ENCODE assay signal across 22 cellular contexts in genomic region chr2:223908304-223909047, GRCh38. TPM values are rescaled to one million over a fixed set of nuclear protein-coding genes. Genes with fewer than 3 reads are reported as not detected.
A peak's percentile ranks its signal among the peaks of the same experiment; 100 is the strongest.
DNase-seq lines count a peak whose midpoint lies in the region; ATAC-seq and TF ChIP-seq lines count a peak whose summit lies in the region.
"Had no signal": no experiment of that assay in that cellular context is flagged by ENCODE, and none has a peak within 500 bp of the region (broad histone marks: within the 10 kb centered on the region; RNA-seq: fewer than 3 reads in every experiment).

No MANE protein-coding gene starts in this region.

- H3K4me1 Mint-ChIP-seq in activated CD4-positive, alpha-beta T cell treated with anti-CD3 and anti-CD28 coated beads, Interleukin-2, amount 10 ng/mL, durations not matched to agents 7 days and 5 days = peaks cover 12% of the 10 kb centered on the region
- peaks cover 24% of the 10 kb centered on the region for H3K4me1 Mint-ChIP-seq in progenitor cell of endocrine pancreas (ENCODE audit: low read depth)
- peaks cover 0 to 15% (median 12%) of the 10 kb centered on the region in 4 donors for H3K4me1 Mint-ChIP-seq in CD4-positive, alpha-beta memory T cell

- intact Hi-C loops in CD4-positive, alpha-beta memory T cell (cut with micrococcal nuclease) = no loop called here

- H3K27me3 Mint-ChIP-seq in activated CD4-positive, alpha-beta T cell treated with anti-CD3 and anti-CD28 coated beads, Interleukin-2, amount 10 ng/mL, durations not matched to agents 7 days and 5 days = no peaks in the 10 kb centered on the region
- H3K27me3 Mint-ChIP-seq in progenitor cell of endocrine pancreas = no peaks in the 10 kb centered on the region
- H3K27me3 Mint-ChIP-seq in CD4-positive, alpha-beta memory T cell = no peaks in the 10 kb centered on the region

- H3K4me1 ChIP-seq in CD4-positive, alpha-beta memory T cell (ENCODE audit: insufficient read depth, low read length) = no peaks in the 10 kb centered on the region

- no peak for DNase-seq in activated CD4-positive, alpha-beta T cell treated with anti-CD3 and anti-CD28 coated beads, Interleukin-2, amount 10 ng/mL, durations not matched to agents 7 days and 5 days
- no peak for DNase-seq in activated CD4-positive, alpha-beta T cell treated with anti-CD3 and anti-CD28 coated beads for 4 hours
- DNase-seq in HT-29 (ENCODE audit: low spot score) = peak; percentile 22
- peak; percentile 44 for DNase-seq in islet precursor cell
- DNase-seq in progenitor cell of endocrine pancreas (ENCODE audit: low spot score, unreplicated experiment) = no peak
- DNase-seq in CD4-positive, alpha-beta memory T cell = no peak
- DNase-seq: amygdala; cerebellar nuclear complex; HCEC 1CT; hypothalamus; NCI-H1105; NCI-H2171; NCI-H748 treated with DMSO at 0.1 percent for 48 hours; PC-3; posterior cingulate gyrus; stimulated activated CD4-positive, alpha-beta T cell treated with anti-CD3 and anti-CD28 coated beads, Interleukin-4, amount 100 ng/mL, for 4 hours; stimulated activated CD8-positive, alpha-beta memory T cell treated with anti-CD3 and anti-CD28 coated beads, Interleukin-4, amount 100 ng/mL, for 48 hours; tibial artery had no signal

- ATAC-seq in GM19035 (IDR thresholded peaks at IDR 0.05; ENCODE audit: unreplicated experiment) = no peak
- ATAC-seq in HG03439 (IDR thresholded peaks at IDR 0.05; ENCODE audit: unreplicated experiment) = no peak
- ATAC-seq: PC-3 had no signal

- H3K27ac Mint-ChIP-seq in activated CD4-positive, alpha-beta T cell treated with anti-CD3 and anti-CD28 coated beads, Interleukin-2, amount 10 ng/mL, durations not matched to agents 7 days and 5 days = peak overlapping the region; percentile 59
- peak overlapping the region; percentile 91 for H3K27ac Mint-ChIP-seq in progenitor cell of endocrine pancreas
- peak overlapping the region in 3 of 7 donors; percentile 24 to 72 (median 37) for H3K27ac Mint-ChIP-seq in CD4-positive, alpha-beta memory T cell

- H3K36me3 Mint-ChIP-seq in activated CD4-positive, alpha-beta T cell treated with anti-CD3 and anti-CD28 coated beads, Interleukin-2, amount 10 ng/mL, durations not matched to agents 7 days and 5 days (ENCODE audit: low read depth) = peaks cover 20% of the 10 kb centered on the region
- H3K36me3 Mint-ChIP-seq in progenitor cell of endocrine pancreas (ENCODE audit: insufficient read depth) = peaks cover 14% of the 10 kb centered on the region
- H3K36me3 Mint-ChIP-seq in CD4-positive, alpha-beta memory T cell = peaks cover 37 to 39% of the 10 kb centered on the region in 2 donors

- no peaks in the 10 kb centered on the region for H3K9me3 ChIP-seq in CD4-positive, alpha-beta memory T cell (ENCODE audit: control insufficient read depth in 1 of 2, low read length in 2 of 2)
- H3K9me3 ChIP-seq: tibial artery had no signal

- no peak overlapping the region for H3K4me3 ChIP-seq in CD4-positive, alpha-beta memory T cell (ENCODE audit: low read length in 2 of 2)
- H3K4me3 ChIP-seq: skin epidermis, tibial artery had no signal

- no peak for TF ChIP-seq CTCF in progenitor cell of endocrine pancreas (IDR thresholded peaks at IDR 0.05; ENCODE audit: unreplicated experiment)

- no peak overlapping the region for H3K4me3 Mint-ChIP-seq in activated CD4-positive, alpha-beta T cell treated with anti-CD3 and anti-CD28 coated beads, Interleukin-2, amount 10 ng/mL, durations not matched to agents 7 days and 5 days
- H3K4me3 Mint-ChIP-seq in progenitor cell of endocrine pancreas (ENCODE audit: low read depth) = peak overlapping the region; percentile 49
- H3K4me3 Mint-ChIP-seq in CD4-positive, alpha-beta memory T cell = no peak overlapping the region

- POLR2A ChIA-PET in activated CD4-positive, alpha-beta T cell treated with anti-CD3 and anti-CD28 coated beads, Interleukin-2, amount 10 ng/mL, durations not matched to agents 7 days and 5 days (lab: Charles Lee) = interaction anchor here (0.6 kb wide), 1 partner anchor 23 kb away, joined by 5 read pairs; no protein-coding TSS in a partner anchor
- POLR2A ChIA-PET in CD4-positive, alpha-beta memory T cell (lab: Charles Lee; ENCODE audit: partially characterized antibody) = no interaction called here

- no peaks in the 10 kb centered on the region for H3K36me3 ChIP-seq in CD4-positive, alpha-beta memory T cell (ENCODE audit: insufficient read depth, low read length)

- no peak overlapping the region for H3K27ac ChIP-seq in CD4-positive, alpha-beta memory T cell (ENCODE audit: low read depth, low read length)
- H3K27ac ChIP-seq: C4-2B, tibial artery had no signal

- CTCF ChIA-PET in activated CD4-positive, alpha-beta T cell treated with anti-CD3 and anti-CD28 coated beads, Interleukin-2, amount 10 ng/mL, durations not matched to agents 7 days and 5 days (lab: Charles Lee) = interaction anchor here (0.7 to 2.2 kb wide), 5 partner anchors 12 to 677 kb away, joined by 3 to 8 read pairs (median 3); no protein-coding TSS in a partner anchor
- CTCF ChIA-PET in CD4-positive, alpha-beta memory T cell (lab: Charles Lee; ENCODE audit: partially characterized antibody) = interaction anchor here (0.5 to 1.6 kb wide), 2 partner anchors 20 to 62 kb away, joined by 4 to 5 read pairs; no protein-coding TSS in a partner anchor

- no peaks in the 10 kb centered on the region for H3K27me3 ChIP-seq in CD4-positive, alpha-beta memory T cell (ENCODE audit: insufficient read depth, low read length)
- H3K27me3 ChIP-seq: tibial artery had no signal

- H3K9me3 Mint-ChIP-seq in activated CD4-positive, alpha-beta T cell treated with anti-CD3 and anti-CD28 coated beads, Interleukin-2, amount 10 ng/mL, durations not matched to agents 7 days and 5 days = no peaks in the 10 kb centered on the region
- H3K9me3 Mint-ChIP-seq in progenitor cell of endocrine pancreas (ENCODE audit: low read depth) = no peaks in the 10 kb centered on the region
- no peaks in the 10 kb centered on the region for H3K9me3 Mint-ChIP-seq in CD4-positive, alpha-beta memory T cell

RNA-seq across cellular contexts. Expression of gene WDFY1, which starts 36.7 kb away (rescaled TPM):
- total RNA-seq in activated CD4-positive, alpha-beta T cell treated with anti-CD3 and anti-CD28 coated beads, Interleukin-2, amount 10 ng/mL, durations not matched to agents 7 days and 5 days = 10 to 100 TPM; 79.2 to 82.5 TPM
- 56.0 and 77.7 TPM in 2 replicates for total RNA-seq in HT-29 (2014; rRNA removed; shearing (Covaris generic))
- 52.3 and 54.6 TPM in 2 replicates for total RNA-seq in progenitor cell of endocrine pancreas
- 10 to 100 TPM; 31.5 to 37.7 TPM for total RNA-seq in CD4-positive, alpha-beta memory T cell
- polyA plus RNA-seq in CD4-positive, alpha-beta memory T cell = 10 to 100 TPM; 26.5 to 30.9 TPM

RNA-seq across cellular contexts. Expression of gene MRPL44, which starts 48.8 kb away (rescaled TPM):
- total RNA-seq in activated CD4-positive, alpha-beta T cell treated with anti-CD3 and anti-CD28 coated beads, Interleukin-2, amount 10 ng/mL, durations not matched to agents 7 days and 5 days = 10 to 100 TPM; 29.6 to 32.1 TPM
- total RNA-seq in HT-29 (2014; rRNA removed; shearing (Covaris generic)) = 23.1 and 24.4 TPM in 2 replicates
- 26.1 and 27.3 TPM in 2 replicates for total RNA-seq in progenitor cell of endocrine pancreas
- 10 to 100 TPM; 20.1 to 22.1 TPM for total RNA-seq in CD4-positive, alpha-beta memory T cell
- polyA plus RNA-seq in CD4-positive, alpha-beta memory T cell = 10 to 100 TPM; 26.5 to 45.2 TPM

Comparison
In these comparisons a context has a peak if more than half of its experiments do, and no peak if none do; other contexts are left out.
1. DNase-seq: peak in HT-29 (single experiment) and islet precursor cell (single experiment); none in activated CD4-positive, alpha-beta T cell treated with anti-CD3 and anti-CD28 coated beads, Interleukin-2, amount 10 ng/mL, durations not matched to agents 7 days and 5 days (single experiment), activated CD4-positive, alpha-beta T cell treated with anti-CD3 and anti-CD28 coated beads for 4 hours (0 of 2), progenitor cell of endocrine pancreas (single experiment) and CD4-positive, alpha-beta memory T cell (0 of 5).